ENCODE assay signal across 21 cellular contexts in genomic region chr2:38125830-38126229, GRCh38. TPM values are rescaled to one million over a fixed set of nuclear protein-coding genes. Genes with fewer than 3 reads are reported as not detected.
DNase-seq lines count a peak whose midpoint lies in the region; ATAC-seq, FAIRE-seq and TF ChIP-seq lines count a peak whose summit lies in the region.
"Had no signal": no experiment of that assay in that cellular context is flagged by ENCODE, and none has a peak within 500 bp of the region (broad histone marks: within the 10 kb centered on the region; RNA-seq: fewer than 3 reads in every experiment).

No MANE protein-coding gene starts in this region.

- no peak for TF ChIP-seq POLR2A in H54 (IDR thresholded peaks at IDR 0.05; ENCODE audit: low read depth, low read length)

- intact Hi-C loops in left colon (cut with DNase I, micrococcal nuclease), result loop anchor here in 1 of 2 donors (10.0 kb wide), 1 partner anchor 141 kb away; no protein-coding TSS in a partner anchor

- ATAC-seq in left colon (peak; percentile 48), HG03565 (IDR thresholded peaks at IDR 0.05; ENCODE audit: unreplicated experiment) (no peak)
- ATAC-seq: HCT116, HepG2, T-cell had no signal

- DNase-seq in A172 (ENCODE audit: low spot score) (peak; percentile 12), EH (ENCODE audit: low read depth) (peak; percentile 62), NOMO-1 treated with DMSO at 0.1 percent for 48 hours (lab: John Stamatoyannopoulos, UW; ENCODE audit: unreplicated experiment) (peak; percentile 40), left colon (no peak), H54 (ENCODE audit: insufficient read length, low spot score) (no peak), T-helper 9 cell (no peak), AML-193 (lab: John Stamatoyannopoulos, UW) (no peak)
- DNase-seq: CD4-positive, alpha-beta T cell; Karpas-422; MM.1S; NCI-H1105 treated with DMSO at 0.1 percent for 48 hours; NCI-H2029; NCI-H510A treated with DMSO at 0.1 percent for 48 hours; NCI-H82; Right ventricle myocardium superior; SK-N-SH; T-cell had no signal

- no peak for FAIRE-seq in H54 (lab: Jason Lieb, UNC)
- FAIRE-seq: HepG2, RCC 7860 had no signal

RNA-seq across cellular contexts. Expression of gene CYP1B1, which starts 49.9 kb away (rescaled TPM):
- total RNA-seq in A172 (2014; rRNA removed; shearing (Covaris generic)), result 0.31 and 0.38 TPM in 2 replicates
- total RNA-seq in left colon, result 1 to 10 TPM; 2.5 to 4.3 TPM
- total RNA-seq: HepG2 had no signal

Comparison
In these comparisons a context has a peak if more than half of its experiments do, and no peak if none do; other contexts are left out.
1. DNase-seq: peak in A172 (single experiment), EH (single experiment) and NOMO-1 treated with DMSO at 0.1 percent for 48 hours (single experiment); none in left colon (0 of 2), H54 (single experiment), T-helper 9 cell (single experiment) and AML-193 (0 of 2).